22 cellular contexts compared by ENCODE assay signal in genomic region chr1:151716405-151716762, GRCh38. TPM values are rescaled to one million over a fixed set of nuclear protein-coding genes. Genes with fewer than 3 reads are reported as not detected.
DNase-seq lines count a peak whose midpoint lies in the region; ATAC-seq, FAIRE-seq and TF ChIP-seq lines count a peak whose summit lies in the region.
"Had no signal": no experiment of that assay in that cellular context is flagged by ENCODE, and none has a peak within 500 bp of the region (broad histone marks: within the 10 kb centered on the region; RNA-seq: fewer than 3 reads in every experiment).

No MANE protein-coding gene starts in this region.

- peaks cover 72% of the 10 kb centered on the region for H3K27me3 Mint-ChIP-seq in nephron progenitor cell (ENCODE audit: low read depth, poor library complexity)

- H3K4me1 Mint-ChIP-seq in nephron progenitor cell: peaks cover 28% of the 10 kb centered on the region

- no peak for TF ChIP-seq EP300 in A549 (IDR thresholded peaks at IDR 0.05)

- no peak overlapping the region for H3K9ac ChIP-seq in KMS-11
- H3K9ac ChIP-seq in endocrine pancreas (ENCODE audit: control insufficient read depth, insufficient read depth, low read length): peak overlapping the region; percentile 97

- POLR2A ChIA-PET in A549 (lab: Yijun Ruan, JAX): no interaction called here

- peaks cover 30% of the 10 kb centered on the region for H3K4me1 ChIP-seq in A549
- peaks cover 21% of the 10 kb centered on the region for H3K4me1 ChIP-seq in KMS-11 (ENCODE audit: low read depth, poor library complexity, severe bottlenecking)
- peaks cover 3% of the 10 kb centered on the region for H3K4me1 ChIP-seq in endocrine pancreas (ENCODE audit: control insufficient read depth, insufficient read depth, low read length)

- no peaks in the 10 kb centered on the region for H4K20me1 ChIP-seq in KMS-11 (ENCODE audit: insufficient read depth)

- no peak for TF ChIP-seq RAD21 in A549 (conservative IDR thresholded peaks at IDR 0.05 in 1 of 2, IDR thresholded peaks at IDR 0.05 in 1 of 2)

- CTCF ChIA-PET in A549 (lab: Yijun Ruan, JAX): interaction anchor here (1.7 to 2.4 kb wide), 4 partner anchors 11 to 122 kb away, joined by 6 to 12 read pairs (median 8); no protein-coding TSS in a partner anchor

- no peak overlapping the region for H3K27ac ChIP-seq in A549
- H3K27ac ChIP-seq in KMS-11: no peak overlapping the region
- H3K27ac ChIP-seq: HL-60, PC-9, SJSA1, thoracic aorta had no signal

- FAIRE-seq in A549 (lab: Jason Lieb, UNC) (no peak), urothelium cell line (lab: Jason Lieb, UNC) (no peak)
- FAIRE-seq: frontal cortex, GM18507 had no signal

- H3K36me3 ChIP-seq in KMS-11 (ENCODE audit: insufficient read depth) (no peaks in the 10 kb centered on the region), endocrine pancreas (ENCODE audit: control insufficient read depth, insufficient read depth, low read length) (no peaks in the 10 kb centered on the region)
- H3K36me3 ChIP-seq: SJSA1, thoracic aorta had no signal

- H3K4me3 ChIP-seq in A549 (0 out of 3 replicates have a peak overlapping the region, but pooled peaks have one; percentile 18), KMS-11 (IDR thresholded peaks at IDR 0.05; ENCODE audit: insufficient read depth, low read depth, low read length) (peak overlapping the region; percentile 34), endocrine pancreas (ENCODE audit: control insufficient read depth, insufficient read depth, low read length) (peak overlapping the region; percentile 67)
- H3K4me3 ChIP-seq: K562, PC-9, SJSA1 had no signal

- WGBS in A549 (ENCODE audit: missing lambda C conversion rate): 46% methylated on average over 10 of the region's 11 CpGs

- H3K4me2 ChIP-seq in A549 (peak overlapping the region; percentile 50), KMS-11 (no peak overlapping the region)
- H3K4me2 ChIP-seq: PC-9 had no signal

- DNase-seq in A549 (ENCODE audit: low read depth in 1 of 2, low spot score in 1 of 2) (no peak), nephron progenitor cell (no peak), urothelium cell line (ENCODE audit: low spot score) (no peak), DMS79 treated with DMSO at 0.1 percent for 48 hours (lab: John Stamatoyannopoulos, UW) (no peak)
- DNase-seq: activated CD8-positive, alpha-beta memory T cell treated with anti-CD3 and anti-CD28 coated beads, Interleukin-2, amount 50 U/mL, for 48 hours; activated effector memory CD4-positive, alpha-beta T cell treated with Interleukin-2 at 50 U/mL for 16 hours; Calu3; left ventricle myocardium superior; PC-9 had no signal

- no peak for TF ChIP-seq POLR2A in A549 (IDR thresholded peaks at IDR 0.05; ENCODE audit: low read length)

- H2AFZ ChIP-seq in KMS-11 (ENCODE audit: low read depth): no peak overlapping the region
- H2AFZ ChIP-seq: PC-9 had no signal

- peak overlapping the region; percentile 71 for H3K4me3 Mint-ChIP-seq in nephron progenitor cell
- H3K4me3 Mint-ChIP-seq: activated naive CD8-positive, alpha-beta T cell treated with anti-CD3 and anti-CD28 coated beads, Interleukin-2, amount 50 U/mL, for 24 hours had no signal

- ATAC-seq in A549: no peak
- ATAC-seq in HG03135 (IDR thresholded peaks at IDR 0.05; ENCODE audit: unreplicated experiment): no peak
- no peak for ATAC-seq in HG03097 (IDR thresholded peaks at IDR 0.05; ENCODE audit: low FRiP score, unreplicated experiment)
- ATAC-seq: activated naive CD8-positive, alpha-beta T cell treated with anti-CD3 and anti-CD28 coated beads, Interleukin-2, amount 50 U/mL, for 24 hours; left ventricle myocardium superior; sciatic nerve had no signal

- H3K9me3 ChIP-seq in A549 (no peaks in the 10 kb centered on the region), endocrine pancreas (ENCODE audit: control insufficient read depth, low read length) (no peaks in the 10 kb centered on the region)
- H3K9me3 ChIP-seq: SJSA1, thoracic aorta had no signal

- peaks cover 82% of the 10 kb centered on the region for H3K27me3 ChIP-seq in KMS-11 (ENCODE audit: insufficient read depth, low read depth)
- no peaks in the 10 kb centered on the region for H3K27me3 ChIP-seq in endocrine pancreas (ENCODE audit: control insufficient read depth, insufficient read depth, low read length)

- no peak for TF ChIP-seq CTCF in A549 (IDR thresholded peaks at IDR 0.05)
- no peak for TF ChIP-seq CTCF in KMS-11 (conservative IDR thresholded peaks at IDR 0.05; ENCODE audit: low read depth, low read length)
- TF ChIP-seq CTCF in nephron progenitor cell (IDR thresholded peaks at IDR 0.05): no peak

- H3K27ac Mint-ChIP-seq in nephron progenitor cell: no peak overlapping the region
- H3K27ac Mint-ChIP-seq: activated naive CD8-positive, alpha-beta T cell treated with anti-CD3 and anti-CD28 coated beads, Interleukin-2, amount 50 U/mL, for 24 hours; T-helper 1 cell treated with Interleukin-12 subunit alpha and Interleukin-12 subunit beta and Interleukin-4 antibody, amounts not matched to agents 30 μg/mL and 1 μg/mL, for 36 hours had no signal

- H3K79me2 ChIP-seq in KMS-11 (ENCODE audit: insufficient read depth, low read depth): no peaks in the 10 kb centered on the region

- no peaks in the 10 kb centered on the region for H3K9me3 Mint-ChIP-seq in nephron progenitor cell
- H3K9me3 Mint-ChIP-seq: activated naive CD8-positive, alpha-beta T cell treated with anti-CD3 and anti-CD28 coated beads, Interleukin-2, amount 50 U/mL, for 24 hours; T-helper 1 cell treated with Interleukin-12 subunit alpha and Interleukin-12 subunit beta and Interleukin-4 antibody, amounts not matched to agents 30 μg/mL and 1 μg/mL, for 36 hours had no signal

- no peaks in the 10 kb centered on the region for H3K36me3 Mint-ChIP-seq in nephron progenitor cell (ENCODE audit: low read depth)

TF ChIP-seq in A549, 52 proteins besides CTCF, POLR2A, EP300 and RAD21:
- TF ChIP-seq ESRRA (IDR thresholded peaks at IDR 0.05; ENCODE audit: borderline replicate concordance, low read length) (no peak), CBX8 (IDR thresholded peaks at IDR 0.05) (no peak), HOXA7 (CRISPR knock-in tag; IDR thresholded peaks at IDR 0.05) (no peak), EHMT2 (IDR thresholded peaks at IDR 0.05; ENCODE audit: low read depth) (no peak), ZSCAN20 (CRISPR knock-in tag; IDR thresholded peaks at IDR 0.05) (no peak), E2F6 (IDR thresholded peaks at IDR 0.05; ENCODE audit: borderline replicate concordance, low read depth) (no peak), CHD4 (IDR thresholded peaks at IDR 0.05; ENCODE audit: borderline replicate concordance) (no peak), ZFP36 (IDR thresholded peaks at IDR 0.05; ENCODE audit: borderline replicate concordance, partially characterized antibody) (no peak)

RNA-seq across cellular contexts. Expression of gene CELF3, which starts 0.2 kb away (rescaled TPM):
- polyA plus RNA-seq in A549 (2011; rRNA removed) (not detected in 2 replicates), A549 (2017; fragmentation: RNase III; extraction: RNeasy Plus Mini Kit Qiagen cat#74134 plus additional on column Dnase treatment) (not detected in 3 replicates)
- polyA plus RNA-seq in A549 (2012; cell fraction: cytosol; rRNA removed): not detected in 2 replicates
- polyA plus RNA-seq in A549 (2012; cell fraction: nucleus; rRNA removed): 0.04 and 0.18 TPM in 2 replicates
- not detected in 2 replicates for polyA minus RNA-seq in A549 (2011; rRNA and poly(A)+ RNA removed)
- polyA plus RNA-seq: K562 had no signal

RNA-seq across cellular contexts. Expression of gene RIIAD1, which starts 4.9 kb away (rescaled TPM):
- polyA plus RNA-seq in A549 (2011; rRNA removed) (not detected in 2 replicates), A549 (2017; fragmentation: RNase III; extraction: RNeasy Plus Mini Kit Qiagen cat#74134 plus additional on column Dnase treatment) (not detected in 3 replicates)
- not detected in 2 replicates for polyA plus RNA-seq in A549 (2012; cell fraction: cytosol; rRNA removed)
- 0.05 TPM in 1 of 2 replicates, not detected in the other for polyA plus RNA-seq in A549 (2012; cell fraction: nucleus; rRNA removed)
- polyA minus RNA-seq in A549 (2011; rRNA and poly(A)+ RNA removed): not detected in 2 replicates
- polyA plus RNA-seq: K562 had no signal

RNA-seq across cellular contexts. Expression of gene MRPL9, which starts 46.9 kb away (rescaled TPM):
- polyA plus RNA-seq in A549 (2011; rRNA removed) (120 and 146 TPM in 2 replicates), A549 (2017; fragmentation: RNase III; extraction: RNeasy Plus Mini Kit Qiagen cat#74134 plus additional on column Dnase treatment) (84.1 to 88.6 TPM (median 84.6 TPM) in 3 replicates)
- polyA plus RNA-seq in A549 (2012; cell fraction: cytosol; rRNA removed): 95.2 and 97.0 TPM in 2 replicates
- 52.7 and 70.7 TPM in 2 replicates for polyA plus RNA-seq in A549 (2012; cell fraction: nucleus; rRNA removed)
- 77.4 and 78.6 TPM in 2 replicates for polyA minus RNA-seq in A549 (2011; rRNA and poly(A)+ RNA removed)
